In genomic region chr5:172768573-172769323, GRCh38 we compare ENCODE assay signal across 8 cellular contexts. TPM values are rescaled to one million over a fixed set of nuclear protein-coding genes. Genes with fewer than 3 reads are reported as not detected.
A peak's percentile ranks its signal among the peaks of the same experiment; 100 is the strongest.
DNase-seq lines count a peak whose midpoint lies in the region; ATAC-seq, FAIRE-seq and TF ChIP-seq lines count a peak whose summit lies in the region.

No MANE protein-coding gene starts in this region.

- H3K27me3 Mint-ChIP-seq in type B pancreatic cell: no peaks in the 10 kb centered on the region

- H3K9me3 ChIP-seq in lung (ENCODE audit: control insufficient read depth in 2 of 2, insufficient read depth in 1 of 2, low read length in 1 of 2): no peaks in the 10 kb centered on the region

- FAIRE-seq in frontal cortex (lab: Jason Lieb, UNC): no peak

- no peak for TF ChIP-seq CTCF in lung (IDR thresholded peaks at IDR 0.05; ENCODE audit: control extremely low read depth, extremely low read depth)
- TF ChIP-seq CTCF in type B pancreatic cell (conservative IDR thresholded peaks at IDR 0.05): no peak

- WGBS in lung, 2 donors: 44 to 67% methylated on average over 20 of the region's 20 CpGs

- H3K4me1 Mint-ChIP-seq in type B pancreatic cell (ENCODE audit: unreplicated experiment): peaks cover 51% of the 10 kb centered on the region

- H3K27me3 ChIP-seq in lung (ENCODE audit: control insufficient read depth, insufficient read depth): no peaks in the 10 kb centered on the region

- peaks cover 0 to 10% of the 10 kb centered on the region in 2 donors for H3K4me1 ChIP-seq in lung (ENCODE audit: control insufficient read depth in 2 of 2, insufficient read depth in 2 of 2, low read length in 2 of 2)

- H3K36me3 Mint-ChIP-seq in type B pancreatic cell: peaks cover 28% of the 10 kb centered on the region

- H3K4me3 Mint-ChIP-seq in type B pancreatic cell: peak overlapping the region; percentile 96

- H3K36me3 ChIP-seq in lung (ENCODE audit: control insufficient read depth in 2 of 2, insufficient read depth in 2 of 2, low read length in 2 of 2): peaks cover 17 to 21% of the 10 kb centered on the region in 2 donors

- H3K4me3 ChIP-seq in lung: peak overlapping the region; percentile 78

- peak overlapping the region; percentile 99 for H3K27ac Mint-ChIP-seq in type B pancreatic cell

- H3K9me3 Mint-ChIP-seq in type B pancreatic cell: no peaks in the 10 kb centered on the region

- H3K27ac ChIP-seq in caudate nucleus (ENCODE audit: low read depth, low read length): peak overlapping the region; percentile 99
- peak overlapping the region; percentile 98 to 100 for H3K27ac ChIP-seq in lung (ENCODE audit: low read depth in 1 of 2, low read length in 1 of 2)

- ATAC-seq in lung (ENCODE audit: insufficient read depth, low FRiP score) (no peak), GM18870 (IDR thresholded peaks at IDR 0.05; ENCODE audit: unreplicated experiment) (no peak)

- peak; percentile 71 for DNase-seq in activated effector memory CD4-positive, alpha-beta T cell treated with anti-CD3 and anti-CD28 coated beads, Interleukin-2, amount 50 U/mL, for 16 hours
- DNase-seq in activated effector memory CD4-positive, alpha-beta T cell treated with Interleukin-2 at 50 U/mL for 16 hours: no peak
- DNase-seq in caudate nucleus (lab: John Stamatoyannopoulos, UW) (no peak), lung (ENCODE audit: low spot score) (no peak), type B pancreatic cell (ENCODE audit: extremely low spot score, unreplicated experiment) (no peak), NCI-H82 treated with DMSO at 0.1 percent for 48 hours (lab: John Stamatoyannopoulos, UW; ENCODE audit: unreplicated experiment) (no peak), frontal cortex (ENCODE audit: low spot score in 2 of 2) (no peak)

RNA-seq across cellular contexts. Expression of gene DUSP1, which starts 2.2 kb away (rescaled TPM):
- 100 to 1,000 TPM; 310 to 377 TPM for total RNA-seq in lung
- polyA plus RNA-seq in lung: 1,000 to 10,000 TPM in 1 of 2 donors, 100 to 1,000 TPM in 1; 138 to 1,153 TPM
- 50.9 and 163 TPM in 2 replicates for total RNA-seq in type B pancreatic cell (ENCODE audit: low replicate concordance)
- 32.2 TPM for total RNA-seq in frontal cortex
